19 cellular contexts compared by ENCODE assay signal in the genomic region with DNA sequence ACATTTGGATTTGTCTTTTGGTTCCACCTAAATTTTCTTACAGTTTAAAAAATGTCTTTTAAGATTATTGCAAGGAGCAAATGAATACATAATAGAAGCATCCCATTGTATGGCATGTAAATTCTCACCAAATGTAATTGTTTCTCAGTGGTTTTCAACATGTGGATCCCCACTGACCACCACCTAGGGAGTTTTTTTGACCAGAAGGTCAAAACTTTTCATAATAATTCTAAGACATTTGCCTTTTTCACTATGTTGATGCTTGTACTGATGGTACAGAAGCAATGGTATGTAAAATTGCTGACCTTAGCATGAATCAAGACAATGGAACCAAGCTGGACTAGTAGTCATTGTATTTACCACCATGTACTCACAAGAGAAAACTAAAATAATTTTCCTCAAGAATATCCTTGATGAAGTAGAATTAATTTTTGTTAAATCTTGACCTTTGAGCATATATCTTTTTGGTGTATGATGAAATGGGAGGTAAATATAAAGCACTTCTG. TPM values are rescaled to one million over a fixed set of nuclear protein-coding genes. Genes with fewer than 3 reads are reported as not detected.
DNase-seq lines count a peak whose midpoint lies in the region; ATAC-seq, FAIRE-seq and TF ChIP-seq lines count a peak whose summit lies in the region.
"Had no signal": no experiment of that assay in that cellular context is flagged by ENCODE, and none has a peak within 500 bp of the region (broad histone marks: within the 10 kb centered on the region; RNA-seq: fewer than 3 reads in every experiment).

No MANE protein-coding gene starts in this region.

- no peak overlapping the region for H2BK120ac ChIP-seq in mesenchymal stem cell (ENCODE audit: low read depth, low read length)

- H3K9ac ChIP-seq in HepG2 (ENCODE audit: insufficient read depth, low read depth, low read length) (no peak overlapping the region), mesenchymal stem cell (ENCODE audit: low read length) (no peak overlapping the region)

- no peak overlapping the region for H3K4me2 ChIP-seq in HepG2 (ENCODE audit: low read depth, low read length)
- no peak overlapping the region for H3K4me2 ChIP-seq in mesenchymal stem cell (ENCODE audit: low read length, poor library complexity, severe bottlenecking)

- ATAC-seq in HepG2: no peak
- ATAC-seq in right lobe of liver: no peak
- ATAC-seq in esophagus mucosa: no peak
- ATAC-seq: Right ventricle myocardium inferior had no signal

- no peaks in the 10 kb centered on the region for H3K36me3 Mint-ChIP-seq in immature natural killer cell

- no peak overlapping the region for H3K4ac ChIP-seq in mesenchymal stem cell (ENCODE audit: low read depth in 1 of 2, low read length in 2 of 2)

- H4K8ac ChIP-seq in mesenchymal stem cell (ENCODE audit: low read length): no peak overlapping the region

- H3K79me2 ChIP-seq in HepG2 (ENCODE audit: insufficient read depth, low read length): peaks cover 89% of the 10 kb centered on the region

- no peak overlapping the region for H3K18ac ChIP-seq in mesenchymal stem cell (ENCODE audit: low read depth in 1 of 2, low read length in 2 of 2)

- no peaks in the 10 kb centered on the region for H3K27me3 Mint-ChIP-seq in immature natural killer cell (ENCODE audit: low read depth in 3 of 3)
- H3K27me3 Mint-ChIP-seq: CD4-positive, CD25-positive, alpha-beta regulatory T cell had no signal

- TF ChIP-seq POLR2A in HepG2 (IDR thresholded peaks at IDR 0.05; ENCODE audit: insufficient read depth in 1 of 2, low read depth in 2 of 2, low read length in 2 of 2) (no peak), right lobe of liver (IDR thresholded peaks at IDR 0.05) (no peak)

- H2AK5ac ChIP-seq in mesenchymal stem cell (ENCODE audit: low read length, severe bottlenecking): no peak overlapping the region

- DNase-seq in HepG2 (ENCODE audit: low spot score) (no peak), right lobe of liver (no peak), OCI-M1 (lab: John Stamatoyannopoulos, UW) (peak; percentile 26), immature natural killer cell (no peak), mesenchymal stem cell (no peak), SIG-M5 treated with dmso at 0.1 percent for 504 hours (lab: John Stamatoyannopoulos, UW; ENCODE audit: unreplicated experiment) (no peak)
- DNase-seq: BE2C, DMS79, HCEC 1CT, MV-4-11, NCI-H1105 treated with DMSO at 0.1 percent for 48 hours, NCI-H2029 treated with DMSO at 0.1 percent for 48 hours, NCI-H2171, NCI-H345, NCI-H524, NCI-H774 had no signal

- no peaks in the 10 kb centered on the region for H3K79me1 ChIP-seq in mesenchymal stem cell (replicated peaks; ENCODE audit: low read length, poor library complexity, severe bottlenecking)

- H2BK12ac ChIP-seq in mesenchymal stem cell (ENCODE audit: low read length in 2 of 2): no peak overlapping the region

- no TSS peak for BruUV-seq in HepG2 (replicated peaks; lab: Mats Ljungman, UMichigan)

- FAIRE-seq in HepG2 (lab: Jason Lieb, UNC): no peak

- H3K4me1 Mint-ChIP-seq in immature natural killer cell: peaks cover 66 to 84% of the 10 kb centered on the region in 2 donors

- H3K9me3 Mint-ChIP-seq in immature natural killer cell: no peaks in the 10 kb centered on the region
- H3K9me3 Mint-ChIP-seq: CD4-positive, CD25-positive, alpha-beta regulatory T cell had no signal

- H3K27me3 ChIP-seq in HepG2 (ENCODE audit: control insufficient read depth in 1 of 2, insufficient read depth in 2 of 2, low read length in 2 of 2) (no peaks in the 10 kb centered on the region), right lobe of liver (no peaks in the 10 kb centered on the region), mesenchymal stem cell (ENCODE audit: control insufficient read depth in 1 of 2, insufficient read depth in 1 of 2, low read length in 2 of 2) (no peaks in the 10 kb centered on the region)
- H3K27me3 ChIP-seq: BE2C had no signal

- peaks cover 51% of the 10 kb centered on the region for H4K20me1 ChIP-seq in HepG2 (ENCODE audit: insufficient read depth, low read length)

- H3K4me1 ChIP-seq in HepG2 (ENCODE audit: insufficient read depth, low read length) (peaks cover 61% of the 10 kb centered on the region), right lobe of liver (peaks cover 0 to 25% (median 12%) of the 10 kb centered on the region in 4 donors), mesenchymal stem cell (ENCODE audit: control insufficient read depth, insufficient read depth, low read depth, low read length) (peaks cover 12% of the 10 kb centered on the region)
- H3K4me1 ChIP-seq: BE2C had no signal

- H4K91ac ChIP-seq in mesenchymal stem cell (ENCODE audit: low read length): no peak overlapping the region

- H3K27ac Mint-ChIP-seq in immature natural killer cell: peak overlapping the region in 5 of 6 donors; percentile 28 to 84 (median 59)

- in situ Hi-C loops in HepG2 (cut with HindIII; ENCODE audit: extremely low pct_ligation_motif_present, low pct_unique_long_range_greater_than_20kb): no loop called here

- TF ChIP-seq RAD21 in HepG2 (CRISPR knock-in tag; IDR thresholded peaks at IDR 0.05): no peak

- POLR2A ChIA-PET in HepG2 (lab: Yijun Ruan, JAX): no interaction called here

- no peak overlapping the region for H2BK15ac ChIP-seq in mesenchymal stem cell (ENCODE audit: low read depth, poor library complexity, severe bottlenecking)

- no peaks in the 10 kb centered on the region for H3K9me3 ChIP-seq in HepG2 (ENCODE audit: low read length)
- no peaks in the 10 kb centered on the region for H3K9me3 ChIP-seq in right lobe of liver
- no peaks in the 10 kb centered on the region for H3K9me3 ChIP-seq in mesenchymal stem cell (ENCODE audit: control insufficient read depth, low read length)
- H3K9me3 ChIP-seq: BE2C had no signal

- H3K4me3 Mint-ChIP-seq in immature natural killer cell: no peak overlapping the region
- H3K4me3 Mint-ChIP-seq: CD4-positive, CD25-positive, alpha-beta regulatory T cell had no signal

- H3K36me3 ChIP-seq in HepG2 (replicated peaks in 1 of 2; ENCODE audit: control insufficient read depth in 1 of 2, insufficient read depth in 2 of 2, low read length in 2 of 2): peaks cover 1 to 6% of the 10 kb centered on the region in 2 experiments; a peak in 4 of 5 replicates
- no peaks in the 10 kb centered on the region for H3K36me3 ChIP-seq in right lobe of liver
- H3K36me3 ChIP-seq in mesenchymal stem cell (ENCODE audit: control insufficient read depth in 1 of 2, insufficient read depth in 2 of 2, low read depth in 1 of 2, low read length in 2 of 2): peaks cover 3 to 9% of the 10 kb centered on the region in 2 experiments

- H3K4me3 ChIP-seq in HepG2 (replicated peaks in 1 of 3; ENCODE audit: insufficient read depth in 1 of 3, low read depth in 2 of 3, low read length in 3 of 3): no peak overlapping the region
- no peak overlapping the region for H3K4me3 ChIP-seq in right lobe of liver
- H3K4me3 ChIP-seq in mesenchymal stem cell (ENCODE audit: insufficient read depth in 1 of 2, low read depth in 1 of 2, low read length in 2 of 2): no peak overlapping the region

- no peak overlapping the region for H3K14ac ChIP-seq in mesenchymal stem cell (ENCODE audit: low read length in 2 of 2)

- H3K27ac ChIP-seq in HepG2 (ENCODE audit: extremely low read length, insufficient read depth, low read length) (no peak overlapping the region), right lobe of liver (no peak overlapping the region), mesenchymal stem cell (ENCODE audit: low read length, poor library complexity, severe bottlenecking) (no peak overlapping the region)

- intact Hi-C loops in HepG2 (cut with micrococcal nuclease; ENCODE audit: unreplicated experiment): loop anchor here (10.0 kb wide), 1 partner anchor 76 kb away; no protein-coding TSS in a partner anchor
- intact Hi-C loops in right lobe of liver (cut with DNase I): no loop called here

- no peak overlapping the region for H3K23ac ChIP-seq in mesenchymal stem cell (ENCODE audit: low read length in 2 of 2)

- no peak overlapping the region for H2BK5ac ChIP-seq in mesenchymal stem cell (ENCODE audit: low read depth, low read length, poor library complexity, severe bottlenecking)

- TF ChIP-seq EP300 in HepG2 (IDR thresholded peaks at IDR 0.05; ENCODE audit: low read depth in 2 of 2, low read length in 2 of 2): no peak
- TF ChIP-seq EP300 in HepG2 (CRISPR knock-in tag; IDR thresholded peaks at IDR 0.05; ENCODE audit: borderline replicate concordance): no peak

- no peak overlapping the region for H2AFZ ChIP-seq in HepG2 (ENCODE audit: low read length)
- H2AFZ ChIP-seq in mesenchymal stem cell (ENCODE audit: low read depth, low read length): no peak overlapping the region

- CTCF ChIA-PET in HepG2 (lab: Yijun Ruan, JAX; ENCODE audit: low intra/inter-chr PET ratio, low total read pairs): no interaction called here

- TF ChIP-seq CTCF in HepG2 (CRISPR knock-in tag; IDR thresholded peaks at IDR 0.05) (no peak), right lobe of liver (IDR thresholded peaks at IDR 0.05) (no peak)

TF ChIP-seq in HepG2, 621 proteins besides CTCF, POLR2A, EP300 and RAD21 (continues in another document):
- peak; percentile 97 for TF ChIP-seq MAFF (IDR thresholded peaks at IDR 0.05; ENCODE audit: low read depth, low read length)

RNA-seq across cellular contexts. Expression of gene RAB10, which starts 36.9 kb away (rescaled TPM):
- total RNA-seq in HepG2 (2016; rRNA removed; fragmentation: Illumina TruSeq; extraction: Trizol) (106 and 120 TPM in 2 replicates), right lobe of liver (10 to 100 TPM; 41.6 to 95.1 (median 70.6) TPM), esophagus mucosa (455 TPM)
- total RNA-seq in HepG2 (2016; cell fraction: cytosol; rRNA removed; fragmentation: Illumina TruSeq; extraction: Trizol; ENCODE audit: low read depth): 19.3 and 24.2 TPM in 2 replicates
- 113 and 116 TPM in 2 replicates for total RNA-seq in HepG2 (2016; cell fraction: insoluble cytoplasmic fraction; rRNA removed; fragmentation: Illumina TruSeq; extraction: Trizol)
- 40.0 and 43.5 TPM in 2 replicates for total RNA-seq in HepG2 (2016; cell fraction: membrane; rRNA removed; fragmentation: Illumina TruSeq; extraction: Trizol)
- 72.2 and 76.5 TPM in 2 replicates for total RNA-seq in HepG2 (2016; cell fraction: nucleus; rRNA removed; fragmentation: Illumina TruSeq; extraction: Trizol)
- polyA plus RNA-seq in HepG2 (2011; rRNA removed) (39.0 and 48.2 TPM in 2 replicates), immature natural killer cell (10 to 100 TPM; 69.9 to 85.2 (median 80.5) TPM)
- polyA plus RNA-seq in HepG2 (2011; cell fraction: cytosol; rRNA removed): 33.3 and 40.9 TPM in 2 replicates
- 28.6 and 31.9 TPM in 2 replicates for polyA plus RNA-seq in HepG2 (2011; cell fraction: nucleus; rRNA removed)
- 98.5 and 102 TPM in 2 replicates for polyA plus RNA-seq in HepG2 (2012)
- 18.0 and 27.8 TPM in 2 replicates for polyA plus RNA-seq in HepG2 (2016; cell fraction: cytosol; fragmentation: Illumina TruSeq; extraction: Trizol; ENCODE audit: low read depth)
- 113 and 118 TPM in 2 replicates for polyA plus RNA-seq in HepG2 (2016; cell fraction: insoluble cytoplasmic fraction; fragmentation: Illumina TruSeq; extraction: Trizol; ENCODE audit: low read depth)
- 28.6 and 39.1 TPM in 2 replicates for polyA plus RNA-seq in HepG2 (2016; cell fraction: membrane; fragmentation: Illumina TruSeq; extraction: Trizol; ENCODE audit: low read depth)
- polyA plus RNA-seq in HepG2 (2016; cell fraction: nucleus; fragmentation: Illumina TruSeq; extraction: Trizol; ENCODE audit: insufficient read depth, low read depth): 112 and 122 TPM in 2 replicates
- polyA minus RNA-seq in HepG2 (2011; rRNA and poly(A)+ RNA removed; ENCODE audit: low replicate concordance): 42.7 and 61.6 TPM in 2 replicates
- polyA minus RNA-seq in HepG2 (2011; cell fraction: cytosol; rRNA and poly(A)+ RNA removed): 82.0 and 98.0 TPM in 2 replicates
- 46.1 and 55.2 TPM in 2 replicates for polyA minus RNA-seq in HepG2 (2011; cell fraction: nucleus; rRNA and poly(A)+ RNA removed)
- 106 TPM for polyA plus RNA-seq in mesenchymal stem cell (2013, experiment 1 of 2)
- 107 TPM for polyA plus RNA-seq in mesenchymal stem cell (2013, experiment 2 of 2)
